Comparison of ENCODE assay signal across 1 cellular context in genomic region chr12:3171195-3171591, GRCh38.
TF ChIP-seq lines count a peak whose summit lies in the region.

No MANE protein-coding gene starts in this region.

TF ChIP-seq in GM23338, 12 proteins besides CTCF, POLR2A, EP300 and RAD21 (continued from another document):
- TF ChIP-seq REST (IDR thresholded peaks at IDR 0.05; ENCODE audit: unreplicated experiment) (no peak), EZH2phosphoT487 (IDR thresholded peaks at IDR 0.05; ENCODE audit: unreplicated experiment) (no peak)
